ENCODE assay signal across 8 cellular contexts in genomic region chr10:93991596-93992284, GRCh38. TPM values are rescaled to one million over a fixed set of nuclear protein-coding genes. Genes with fewer than 3 reads are reported as not detected.
DNase-seq lines count a peak whose midpoint lies in the region; ATAC-seq and TF ChIP-seq lines count a peak whose summit lies in the region.
"Had no signal": no experiment of that assay in that cellular context is flagged by ENCODE, and none has a peak within 500 bp of the region (broad histone marks: within the 10 kb centered on the region; RNA-seq: fewer than 3 reads in every experiment).

No MANE protein-coding gene starts in this region.

- no peaks in the 10 kb centered on the region for H3K9me3 Mint-ChIP-seq in activated naive CD4-positive, alpha-beta T cell treated with anti-CD3 and anti-CD28 coated beads for 36 hours

- ATAC-seq in right lobe of liver (peak; percentile 20 to 75 (median 32)), upper lobe of right lung (peak; percentile 75)

- H3K4me3 ChIP-seq in right lobe of liver: no peak overlapping the region
- H3K4me3 ChIP-seq in upper lobe of right lung: no peak overlapping the region

- peak; percentile 79 for DNase-seq in LoVo (ENCODE audit: low spot score)
- DNase-seq in ecto neural progenitor cell (ENCODE audit: low spot score): peak; percentile 60
- DNase-seq in right lobe of liver: peak in 1 of 3 donors; percentile 50
- no peak for DNase-seq in upper lobe of right lung
- no peak for DNase-seq in SK-N-DZ (ENCODE audit: low spot score)
- DNase-seq in activated naive CD4-positive, alpha-beta T cell treated with anti-CD3 and anti-CD28 coated beads for 36 hours: no peak
- DNase-seq in germinal center (ENCODE audit: low spot score): no peak
- DNase-seq: NCI-H748 treated with DMSO at 0.1 percent for 48 hours had no signal

- H3K36me3 Mint-ChIP-seq in activated naive CD4-positive, alpha-beta T cell treated with anti-CD3 and anti-CD28 coated beads for 36 hours (ENCODE audit: low read depth): no peaks in the 10 kb centered on the region

- TF ChIP-seq CTCF in right lobe of liver (IDR thresholded peaks at IDR 0.05): no peak
- TF ChIP-seq CTCF in upper lobe of right lung (IDR thresholded peaks at IDR 0.05): no peak

- H3K9me3 ChIP-seq in right lobe of liver: no peaks in the 10 kb centered on the region
- H3K9me3 ChIP-seq in upper lobe of right lung: no peaks in the 10 kb centered on the region

- intact Hi-C loops in right lobe of liver (cut with DNase I): no loop called here
- intact Hi-C loops in upper lobe of right lung (cut with DNase I): no loop called here
- intact Hi-C loops in activated naive CD4-positive, alpha-beta T cell treated with anti-CD3 and anti-CD28 coated beads for 36 hours (cut with micrococcal nuclease): no loop called here

- no peak overlapping the region for H3K4me3 Mint-ChIP-seq in activated naive CD4-positive, alpha-beta T cell treated with anti-CD3 and anti-CD28 coated beads for 36 hours

- CTCF ChIA-PET in activated naive CD4-positive, alpha-beta T cell treated with anti-CD3 and anti-CD28 coated beads for 36 hours (lab: Charles Lee): no interaction called here

- no peak for TF ChIP-seq POLR2A in right lobe of liver (IDR thresholded peaks at IDR 0.05)

- H3K4me1 Mint-ChIP-seq in activated naive CD4-positive, alpha-beta T cell treated with anti-CD3 and anti-CD28 coated beads for 36 hours (ENCODE audit: low read depth): no peaks in the 10 kb centered on the region

- no peak overlapping the region for H3K27ac ChIP-seq in right lobe of liver
- peak overlapping the region; percentile 12 for H3K27ac ChIP-seq in upper lobe of right lung

- peaks cover 50% of the 10 kb centered on the region for H3K27me3 Mint-ChIP-seq in activated naive CD4-positive, alpha-beta T cell treated with anti-CD3 and anti-CD28 coated beads for 36 hours (ENCODE audit: low read depth)

- H3K4me1 ChIP-seq in right lobe of liver (no peaks in the 10 kb centered on the region), upper lobe of right lung (peaks cover 8% of the 10 kb centered on the region)

- 18% methylated on average over 8 of the region's 8 CpGs for WGBS in right lobe of liver (ENCODE audit: insufficient coverage, low coverage, low lambda C conversion rate, missing lambda C conversion rate)

- no peak overlapping the region for H3K27ac Mint-ChIP-seq in activated naive CD4-positive, alpha-beta T cell treated with anti-CD3 and anti-CD28 coated beads for 36 hours

- H3K36me3 ChIP-seq in right lobe of liver: no peaks in the 10 kb centered on the region
- no peaks in the 10 kb centered on the region for H3K36me3 ChIP-seq in upper lobe of right lung

- no peaks in the 10 kb centered on the region for H3K27me3 ChIP-seq in right lobe of liver
- H3K27me3 ChIP-seq in upper lobe of right lung: peaks cover 29% of the 10 kb centered on the region

RNA-seq across cellular contexts. Expression of gene PLCE1, which starts 2.0 kb away (rescaled TPM):
- under 1 TPM; 0.24 to 0.95 (median 0.55) TPM for total RNA-seq in right lobe of liver
- 14.3 TPM for total RNA-seq in upper lobe of right lung
- polyA plus RNA-seq in SK-N-DZ (2014; cell fraction: cytosol; rRNA removed): 0.05 TPM in 1 of 2 replicates, not detected in the other
- polyA plus RNA-seq in SK-N-DZ (2014; cell fraction: nucleus; rRNA removed): 0.13 TPM in 1 of 2 replicates, not detected in the other
- under 1 TPM in 1 of 2 experiments, not detected in 1; 0.05 TPM for total RNA-seq in activated naive CD4-positive, alpha-beta T cell treated with anti-CD3 and anti-CD28 coated beads for 36 hours

Comparison
In these comparisons a context has a peak if more than half of its experiments do, and no peak if none do; other contexts are left out.
1. DNase-seq: peak in LoVo (single experiment) and ecto neural progenitor cell (single experiment); none in upper lobe of right lung (single experiment), SK-N-DZ (single experiment), activated naive CD4-positive, alpha-beta T cell treated with anti-CD3 and anti-CD28 coated beads for 36 hours (single experiment) and germinal center (single experiment).